28 cellular contexts compared by ENCODE assay signal in genomic region chr12:64937466-64937865, GRCh38.
DNase-seq lines count a peak whose midpoint lies in the region; ATAC-seq, FAIRE-seq and TF ChIP-seq lines count a peak whose summit lies in the region.
"Had no signal": no experiment of that assay in that cellular context is flagged by ENCODE, and none has a peak within 500 bp of the region (broad histone marks: within the 10 kb centered on the region; RNA-seq: fewer than 3 reads in every experiment).

No MANE protein-coding gene starts in this region.

- no peaks in the 10 kb centered on the region for H3K9me3 ChIP-seq in keratinocyte (ENCODE audit: control insufficient read depth, low read depth, low read length)
- H3K9me3 ChIP-seq: BE2C had no signal

- no peaks in the 10 kb centered on the region for H3K36me3 Mint-ChIP-seq in naive thymus-derived CD8-positive, alpha-beta T cell
- H3K36me3 Mint-ChIP-seq: CD14-positive monocyte; CD4-positive, alpha-beta memory T cell; CD4-positive, CD25-positive, alpha-beta regulatory T cell; CD8-positive, alpha-beta memory T cell had no signal

- H3K4me2 ChIP-seq in keratinocyte (ENCODE audit: control insufficient read depth, extremely low read depth, insufficient read depth, low read depth, low read length), result no peak overlapping the region
- H3K4me2 ChIP-seq: BLaER1 had no signal

- H3K4me3 ChIP-seq in keratinocyte (ENCODE audit: control insufficient read depth in 2 of 3, extremely low read depth in 1 of 3, insufficient read depth in 2 of 3, low read depth in 1 of 3, low read length in 3 of 3) (no peak overlapping the region), skeletal muscle cell (ENCODE audit: low read depth, low read length) (no peak overlapping the region)
- H3K4me3 ChIP-seq: BLaER1, GM12878 had no signal

- H3K4me1 ChIP-seq in keratinocyte (ENCODE audit: control insufficient read depth, extremely low read depth, insufficient read depth, low read length), result no peaks in the 10 kb centered on the region
- H3K4me1 ChIP-seq: BE2C, BLaER1 had no signal

- H3K9me1 ChIP-seq in keratinocyte (ENCODE audit: control insufficient read depth, extremely low read depth, insufficient read depth, low read length), result no peaks in the 10 kb centered on the region

- peaks cover 2 to 58% (median 20%) of the 10 kb centered on the region in 5 donors for H3K27me3 Mint-ChIP-seq in naive thymus-derived CD8-positive, alpha-beta T cell

- H3K27me3 ChIP-seq in keratinocyte (ENCODE audit: control insufficient read depth, extremely low read depth, insufficient read depth, low read length), result peaks cover 3% of the 10 kb centered on the region
- H3K27me3 ChIP-seq: BE2C, BLaER1 had no signal

- ATAC-seq in naive thymus-derived CD8-positive, alpha-beta T cell, result no peak
- ATAC-seq: GM12878 had no signal

- POLR2A ChIA-PET in naive thymus-derived CD8-positive, alpha-beta T cell (lab: Charles Lee), result no interaction called here

- H3K4me1 Mint-ChIP-seq in naive thymus-derived CD8-positive, alpha-beta T cell, result no peaks in the 10 kb centered on the region
- H3K4me1 Mint-ChIP-seq: CD14-positive monocyte; CD4-positive, alpha-beta memory T cell; CD4-positive, CD25-positive, alpha-beta regulatory T cell; CD8-positive, alpha-beta memory T cell had no signal

- no peaks in the 10 kb centered on the region for H3K36me3 ChIP-seq in keratinocyte (ENCODE audit: control insufficient read depth in 2 of 2, extremely low read depth in 1 of 2, insufficient read depth in 2 of 2, low read length in 2 of 2)
- H3K36me3 ChIP-seq: BE2C, BLaER1 had no signal

- peak; percentile 41 for DNase-seq in LHCN-M2 (ENCODE audit: low read depth)
- no peak for DNase-seq in keratinocyte (ENCODE audit: low read depth, low spot score)
- DNase-seq in skeletal muscle cell (ENCODE audit: low read depth), result peak; percentile 37
- no peak for DNase-seq in urothelium cell line (ENCODE audit: low spot score)
- no peak for DNase-seq in HuH-7.5 (ENCODE audit: low spot score)
- no peak for DNase-seq in naive thymus-derived CD8-positive, alpha-beta T cell
- no peak for DNase-seq in head of caudate nucleus
- DNase-seq: 8988T; ACHN; BE2C; C1 segment of cervical spinal cord; CD4-positive, alpha-beta memory T cell; CD4-positive, CD25-positive, alpha-beta regulatory T cell; CD8-positive, alpha-beta memory T cell; COR-L47; DMS 273 treated with DMSO at 0.1 percent for 48 hours; DMS153; DMS53; DMS79; DND-41; EL; GDM1 had no signal

- dilution Hi-C loops in keratinocyte (cut with MboI; ENCODE audit: extremely low pct_ligation_motif_present, low sequenced_read_pairs), result no loop called here

- intact Hi-C loops in head of caudate nucleus (cut with DNase I), result no loop called here

- TF ChIP-seq CTCF in keratinocyte (optimal IDR thresholded peaks at IDR 0.05 in 1 of 3, IDR thresholded peaks at IDR 0.05 in 1 of 3, conservative IDR thresholded peaks at IDR 0.05 in 1 of 3; ENCODE audit: extremely low read depth in 1 of 3, insufficient read depth in 2 of 3, low read length in 3 of 3), result no peak

- FAIRE-seq in keratinocyte (lab: Jason Lieb, UNC) (peak; percentile 23), urothelium cell line (lab: Jason Lieb, UNC) (no peak)
- FAIRE-seq: A204.1, GM12878, GM12892, GM18507 had no signal

- H3K79me2 ChIP-seq in keratinocyte (ENCODE audit: control insufficient read depth, insufficient read depth, low read length), result no peaks in the 10 kb centered on the region

- H4K20me1 ChIP-seq in keratinocyte (ENCODE audit: control insufficient read depth, extremely low read depth, insufficient read depth, low read length), result no peaks in the 10 kb centered on the region
- H4K20me1 ChIP-seq: BLaER1 had no signal

- H3K27ac Mint-ChIP-seq in naive thymus-derived CD8-positive, alpha-beta T cell, result no peak overlapping the region
- H3K27ac Mint-ChIP-seq: CD14-positive monocyte; CD4-positive, alpha-beta memory T cell; CD4-positive, CD25-positive, alpha-beta regulatory T cell; CD8-positive, alpha-beta memory T cell had no signal

- H3K9me3 Mint-ChIP-seq in naive thymus-derived CD8-positive, alpha-beta T cell, result no peaks in the 10 kb centered on the region
- H3K9me3 Mint-ChIP-seq: CD4-positive, alpha-beta memory T cell; CD8-positive, alpha-beta memory T cell had no signal

- no peak overlapping the region for H3K27ac ChIP-seq in keratinocyte (ENCODE audit: control insufficient read depth, insufficient read depth, low read length)
- H3K27ac ChIP-seq: BLaER1 had no signal

- no peak overlapping the region for H2AFZ ChIP-seq in keratinocyte (ENCODE audit: control insufficient read depth, low read length)

- H3K9ac ChIP-seq in keratinocyte (ENCODE audit: control insufficient read depth, extremely low read depth, insufficient read depth, low read length), result no peak overlapping the region
- H3K9ac ChIP-seq: BLaER1 had no signal

- no peak overlapping the region for H3K4me3 Mint-ChIP-seq in naive thymus-derived CD8-positive, alpha-beta T cell
- H3K4me3 Mint-ChIP-seq: CD14-positive monocyte; CD4-positive, alpha-beta memory T cell; CD4-positive, CD25-positive, alpha-beta regulatory T cell; CD8-positive, alpha-beta memory T cell had no signal

Comparison
In these comparisons a context has a peak if more than half of its experiments do, and no peak if none do; other contexts are left out.
1. DNase-seq: peak in LHCN-M2 (single experiment) and skeletal muscle cell (single experiment); none in keratinocyte (single experiment), urothelium cell line (single experiment), HuH-7.5 (single experiment), naive thymus-derived CD8-positive, alpha-beta T cell (0 of 10) and head of caudate nucleus (0 of 42).